26 cellular contexts compared by ENCODE assay signal in the genomic region with DNA sequence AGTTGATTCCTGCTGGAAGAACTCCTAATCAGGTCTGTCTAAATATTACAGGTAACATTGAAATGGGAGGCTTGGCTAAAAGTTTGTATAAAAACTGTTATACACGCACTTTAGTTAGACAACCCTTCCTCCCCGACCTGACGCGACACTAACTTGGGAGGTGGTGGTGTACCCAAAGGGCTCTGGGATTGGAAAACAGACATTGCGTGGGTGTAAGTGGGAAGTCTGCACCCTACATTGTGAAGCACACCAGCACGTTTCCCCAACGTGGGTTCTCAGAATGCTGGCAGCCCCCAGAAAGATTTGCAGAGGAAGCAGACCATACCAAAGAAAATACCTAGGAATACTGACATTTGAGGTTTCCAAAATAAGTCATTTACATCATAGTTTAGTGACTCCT. TPM values are rescaled to one million over a fixed set of nuclear protein-coding genes. Genes with fewer than 3 reads are reported as not detected.
"Had no signal": no experiment of that assay in that cellular context is flagged by ENCODE, and none has a peak within 500 bp of the region (broad histone marks: within the 10 kb centered on the region; RNA-seq: fewer than 3 reads in every experiment).

No MANE protein-coding gene starts in this region.

- H3K36me3 Mint-ChIP-seq: stimulated activated effector memory CD8-positive, alpha-beta T cell treated with anti-CD3 and anti-CD28 coated beads, Interleukin-12 subunit alpha, Interleukin-12 subunit beta, amount 100 ng/mL, for 72 hours; stimulated activated naive B cell treated with anti-CD40 and anti-IgM and Interleukin-4, amounts not matched to agents 10 μg/mL and 1 μg/mL and 100 μg/mL, for 72 hours; type B pancreatic cell had no signal

- H3K9me3 ChIP-seq: stomach, suprapubic skin, testis, thoracic aorta, thyroid gland, tibial artery, tibial nerve, transverse colon, upper lobe of left lung, upper lobe of right lung, uterus, vagina had no signal

- H3K27me3 ChIP-seq: stomach, suprapubic skin, testis, thyroid gland, tibial artery, tibial nerve, transverse colon, upper lobe of left lung, upper lobe of right lung, uterus, vagina had no signal

- DNase-seq: stimulated activated CD4-positive, alpha-beta T cell treated with anti-CD3 and anti-CD28 coated beads, Interleukin-2, amount 100 ng/mL, for 48 hours; stimulated activated CD4-positive, alpha-beta T cell treated with anti-CD3 and anti-CD28 coated beads, Interleukin-4, amount 100 ng/mL, for 24 hours; stimulated activated CD4-positive, alpha-beta T cell treated with anti-CD3 and anti-CD28 coated beads, Interleukin-4, amount 100 ng/mL, for 4 hours; stimulated activated CD8-positive, alpha-beta memory T cell treated with anti-CD3 and anti-CD28 coated beads, Interleukin-4, amount 100 ng/mL, for 48 hours; stimulated activated naive B cell treated with anti-CD40 and anti-IgM and Interleukin-4, amounts not matched to agents 10 μg/mL and 1 μg/mL and 100 μg/mL, for 72 hours; stimulated activated naive CD8-positive, alpha-beta T cell treated with anti-CD3 and anti-CD28 coated beads, Interleukin-15, Interleukin-2, amounts not matched to agents 100 U/mL and 50 U/mL, for 24 hours; testis; thyroid gland; tibial artery; upper lobe of left lung; upper lobe of right lung; uterus had no signal

- H3K9me3 Mint-ChIP-seq: stimulated activated effector memory CD8-positive, alpha-beta T cell treated with anti-CD3 and anti-CD28 coated beads, Interleukin-12 subunit alpha, Interleukin-12 subunit beta, amount 100 ng/mL, for 72 hours; stimulated activated naive B cell treated with anti-CD40 and anti-IgM and Interleukin-4, amounts not matched to agents 10 μg/mL and 1 μg/mL and 100 μg/mL, for 72 hours; stimulated activated naive CD8-positive, alpha-beta T cell treated with anti-CD3 and anti-CD28 coated beads, Interleukin-15, amount 100 ng/mL, for 72 hours; stimulated activated naive CD8-positive, alpha-beta T cell treated with anti-CD3 and anti-CD28 coated beads, Interleukin-15, Interleukin-2, amounts not matched to agents 100 ng/mL and 50 ng/mL, for 24 hours had no signal

- H3K4me1 ChIP-seq: stomach, suprapubic skin, testis, thyroid gland, tibial artery, tibial nerve, transverse colon, upper lobe of left lung, upper lobe of right lung, uterus, vagina had no signal

- H3K4me3 ChIP-seq: stomach, suprapubic skin, testis, thoracic aorta, thyroid gland, tibial artery, tibial nerve, transverse colon, upper lobe of left lung, upper lobe of right lung, uterus, vagina had no signal

- H3K27me3 Mint-ChIP-seq: stimulated activated naive B cell treated with anti-CD40 and anti-IgM and Interleukin-4, amounts not matched to agents 10 μg/mL and 1 μg/mL and 100 μg/mL, for 72 hours; stimulated activated naive CD8-positive, alpha-beta T cell treated with anti-CD3 and anti-CD28 coated beads, Interleukin-15, amount 100 ng/mL, for 72 hours; stimulated activated naive CD8-positive, alpha-beta T cell treated with anti-CD3 and anti-CD28 coated beads, Interleukin-15, Interleukin-2, amounts not matched to agents 100 ng/mL and 50 ng/mL, for 24 hours; type B pancreatic cell had no signal

- H3K27ac Mint-ChIP-seq: stimulated activated effector memory CD8-positive, alpha-beta T cell treated with anti-CD3 and anti-CD28 coated beads, Interleukin-12 subunit alpha, Interleukin-12 subunit beta, amount 100 ng/mL, for 72 hours; stimulated activated naive B cell treated with anti-CD40 and anti-IgM and Interleukin-4, amounts not matched to agents 10 μg/mL and 1 μg/mL and 100 μg/mL, for 72 hours; stimulated activated naive CD8-positive, alpha-beta T cell treated with anti-CD3 and anti-CD28 coated beads, Interleukin-15, Interleukin-2, amounts not matched to agents 100 ng/mL and 50 ng/mL, for 24 hours; type B pancreatic cell had no signal

- H3K4me3 Mint-ChIP-seq: stimulated activated effector memory CD8-positive, alpha-beta T cell treated with anti-CD3 and anti-CD28 coated beads, Interleukin-12 subunit alpha, Interleukin-12 subunit beta, amount 100 ng/mL, for 72 hours; stimulated activated naive B cell treated with anti-CD40 and anti-IgM and Interleukin-4, amounts not matched to agents 10 μg/mL and 1 μg/mL and 100 μg/mL, for 72 hours; stimulated activated naive CD8-positive, alpha-beta T cell treated with anti-CD3 and anti-CD28 coated beads, Interleukin-15, amount 100 ng/mL, for 72 hours; stimulated activated naive CD8-positive, alpha-beta T cell treated with anti-CD3 and anti-CD28 coated beads, Interleukin-15, Interleukin-2, amounts not matched to agents 100 ng/mL and 50 ng/mL, for 24 hours; type B pancreatic cell had no signal

- H3K36me3 ChIP-seq: stomach, suprapubic skin, thoracic aorta, thyroid gland, tibial artery, tibial nerve, transverse colon, upper lobe of left lung, upper lobe of right lung, uterus, vagina had no signal

- H3K4me1 Mint-ChIP-seq: stimulated activated effector memory CD8-positive, alpha-beta T cell treated with anti-CD3 and anti-CD28 coated beads, Interleukin-12 subunit alpha, Interleukin-12 subunit beta, amount 100 ng/mL, for 72 hours had no signal

- ATAC-seq: stimulated activated effector memory CD8-positive, alpha-beta T cell treated with anti-CD3 and anti-CD28 coated beads, Interleukin-12 subunit alpha, Interleukin-12 subunit beta, amount 100 ng/mL, for 72 hours; stimulated activated naive CD8-positive, alpha-beta T cell treated with anti-CD3 and anti-CD28 coated beads, Interleukin-15, Interleukin-2, amounts not matched to agents 100 U/mL and 50 U/mL, for 24 hours had no signal

RNA-seq across cellular contexts. Expression of gene OR2T11, which starts 16.8 kb away (rescaled TPM):
- total RNA-seq: stomach, subcutaneous adipose tissue, temporal lobe, testis, thoracic aorta, thyroid gland, tibial nerve, transverse colon, upper lobe of right lung, urinary bladder, uterus, vagina had no signal
- polyA plus RNA-seq: stomach, thymus, urinary bladder had no signal

RNA-seq across cellular contexts. Expression of gene OR2T10, which starts 20.6 kb away (rescaled TPM):
- total RNA-seq: stomach, subcutaneous adipose tissue, temporal lobe, testis, thoracic aorta, thyroid gland, tibial nerve, transverse colon, upper lobe of left lung, upper lobe of right lung, urinary bladder, uterus, vagina had no signal
- polyA plus RNA-seq: stomach, thymus, urinary bladder had no signal

RNA-seq across cellular contexts. Expression of gene OR2T35, which starts 27.0 kb away (rescaled TPM):
- total RNA-seq: stomach, subcutaneous adipose tissue, temporal lobe, testis, thoracic aorta, thyroid gland, tibial nerve, transverse colon, upper lobe of left lung, upper lobe of right lung, urinary bladder, uterus, vagina had no signal
- polyA plus RNA-seq: stomach, thymus, urinary bladder had no signal

RNA-seq across cellular contexts. Expression of gene OR2T27, which starts 37.2 kb away (rescaled TPM):
- total RNA-seq: stomach, subcutaneous adipose tissue, suprapubic skin, temporal lobe, testis, thoracic aorta, thyroid gland, tibial nerve, transverse colon, upper lobe of left lung, upper lobe of right lung, urinary bladder, uterus, vagina had no signal
- polyA plus RNA-seq: stomach, thymus, urinary bladder had no signal

RNA-seq across cellular contexts. Expression of gene OR2T34, which starts 43.6 kb away (rescaled TPM):
- total RNA-seq: stomach, subcutaneous adipose tissue, temporal lobe, testis, thoracic aorta, thyroid gland, tibial nerve, transverse colon, upper lobe of left lung, upper lobe of right lung, urinary bladder, uterus, vagina had no signal
- polyA plus RNA-seq: stomach, urinary bladder had no signal
